ENCODE assay signal across 8 cellular contexts in genomic region chr5:66306105-66306843, GRCh38.
DNase-seq lines count a peak whose midpoint lies in the region; ATAC-seq, FAIRE-seq and TF ChIP-seq lines count a peak whose summit lies in the region.

No MANE protein-coding gene starts in this region.

- 11 to 16% methylated on average over 9 of the region's 9 CpGs for WGBS in pancreas, 2 donors

- in situ Hi-C loops in GM13977 (cut with MboI; ENCODE audit: low pct_unique_long_range_greater_than_20kb, low sequenced_read_pairs, unreplicated experiment) = loop anchor here (10.0 kb wide), 1 partner anchor 459 kb away; no protein-coding TSS in a partner anchor

- H3K27me3 ChIP-seq in pancreas = no peaks in the 10 kb centered on the region

- ATAC-seq in HG03520 (IDR thresholded peaks at IDR 0.05; ENCODE audit: unreplicated experiment) = peak; percentile 71
- peak; percentile 90 to 98 (median 96) for ATAC-seq in pancreas

- no peaks in the 10 kb centered on the region for H3K27me3 Mint-ChIP-seq in glutamatergic neuron (ENCODE audit: unreplicated experiment)

- no peaks in the 10 kb centered on the region for H3K36me3 ChIP-seq in pancreas

- no peak for FAIRE-seq in pancreas (lab: Jason Lieb, UNC)

- TF ChIP-seq CTCF in GM13977 (IDR thresholded peaks at IDR 0.05; ENCODE audit: extremely low read depth, insufficient read depth, missing control alignments) = peak; percentile 82
- TF ChIP-seq CTCF in glutamatergic neuron (IDR thresholded peaks at IDR 0.05; ENCODE audit: partially characterized antibody, unreplicated experiment) = peak; percentile 68
- TF ChIP-seq CTCF in pancreas (IDR thresholded peaks at IDR 0.05) = peak; percentile 58 to 80 (median 74)

- no peak overlapping the region for H3K4me3 Mint-ChIP-seq in glutamatergic neuron (ENCODE audit: unreplicated experiment)

- no peak overlapping the region for H3K27ac ChIP-seq in pancreas

- DNase-seq in AG20443 (ENCODE audit: low spot score) = peak; percentile 86
- DNase-seq in GM13977 (ENCODE audit: low spot score) = peak; percentile 69
- DNase-seq in NCI-H526 treated with DMSO at 0.1 percent for 48 hours (lab: John Stamatoyannopoulos, UW) = peak; percentile 14
- peak; percentile 18 for DNase-seq in activated naive CD4-positive, alpha-beta T cell treated with anti-CD3 and anti-CD28 coated beads, Interleukin-2, amount 50 U/mL, for 16 hours
- peak; percentile 60 for DNase-seq in glutamatergic neuron
- DNase-seq in pancreas = peak in 4 of 6 donors; percentile 33 to 73 (median 42)
- no peak for DNase-seq in OCI-M2 (lab: John Stamatoyannopoulos, UW; ENCODE audit: unreplicated experiment)

- intact Hi-C loops in pancreas (cut with DNase I) = loop anchor here in 2 of 3 donors (5.0 to 10.0 kb wide), 2 partner anchors 449 to 451 kb away; no protein-coding TSS in a partner anchor

- peaks cover 3% of the 10 kb centered on the region for H3K9me3 Mint-ChIP-seq in glutamatergic neuron (ENCODE audit: unreplicated experiment)

- H3K36me3 Mint-ChIP-seq in glutamatergic neuron (ENCODE audit: unreplicated experiment) = no peaks in the 10 kb centered on the region

- no peak overlapping the region for H3K27ac Mint-ChIP-seq in glutamatergic neuron (ENCODE audit: unreplicated experiment)

- H3K4me1 ChIP-seq in pancreas = no peaks in the 10 kb centered on the region

- H3K4me1 Mint-ChIP-seq in glutamatergic neuron (ENCODE audit: low read depth, unreplicated experiment) = peaks cover 20% of the 10 kb centered on the region

- no peak overlapping the region for H3K4me3 ChIP-seq in pancreas

- H3K9me3 ChIP-seq in pancreas = no peaks in the 10 kb centered on the region
